ENCODE assay signal across 28 cellular contexts in the genomic region with DNA sequence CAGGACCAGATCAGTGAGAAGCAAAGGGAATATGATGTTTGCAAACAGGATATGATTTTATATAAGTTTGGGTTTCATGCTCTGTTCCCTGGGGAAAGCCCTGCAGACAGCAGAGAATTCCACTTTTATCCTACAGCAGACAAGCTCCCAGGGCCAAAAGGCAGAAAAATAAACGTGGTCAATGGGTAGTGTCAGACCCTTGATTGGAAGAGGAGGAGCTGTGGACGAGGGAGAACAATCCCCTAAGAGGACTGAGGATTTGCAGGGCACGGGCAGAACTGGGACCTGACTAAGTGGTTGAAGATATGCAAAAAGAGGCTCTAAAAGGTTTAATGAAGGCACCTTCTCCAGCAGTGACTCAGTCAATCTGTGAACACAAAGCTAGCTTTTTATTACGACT.
DNase-seq lines count a peak whose midpoint lies in the region; FAIRE-seq and TF ChIP-seq lines count a peak whose summit lies in the region.
"Had no signal": no experiment of that assay in that cellular context is flagged by ENCODE, and none has a peak within 500 bp of the region (broad histone marks: within the 10 kb centered on the region; RNA-seq: fewer than 3 reads in every experiment).

No MANE protein-coding gene starts in this region.

- no peak for FAIRE-seq in kidney (lab: Jason Lieb, UNC)
- FAIRE-seq: HTR-8/SVneo had no signal

- H3K9ac ChIP-seq in adipocyte (ENCODE audit: low read length) (no peak overlapping the region), smooth muscle cell (ENCODE audit: low read depth) (no peak overlapping the region), kidney (ENCODE audit: low read length in 2 of 2) (no peak overlapping the region)

- H3K4me1 Mint-ChIP-seq in HFFc6 (ENCODE audit: low read depth): peaks cover 55% of the 10 kb centered on the region
- H3K4me1 Mint-ChIP-seq: activated naive CD8-positive, alpha-beta T cell treated with anti-CD3 and anti-CD28 coated beads, Interleukin-2, amount 10 ng/mL, durations not matched to agents 7 days and 5 days; B cell; nephron had no signal

- no peak for TF ChIP-seq CTCF in HFFc6 (IDR thresholded peaks at IDR 0.05)
- no peak for TF ChIP-seq CTCF in smooth muscle cell (IDR thresholded peaks at IDR 0.05; ENCODE audit: borderline replicate concordance, insufficient read depth, poor library complexity, severe bottlenecking)
- TF ChIP-seq CTCF in kidney (IDR thresholded peaks at IDR 0.05; ENCODE audit: borderline replicate concordance, extremely low read depth, insufficient read depth): no peak

- peak overlapping the region; percentile 87 for H3K27ac Mint-ChIP-seq in HFFc6
- H3K27ac Mint-ChIP-seq: activated naive CD8-positive, alpha-beta T cell treated with anti-CD3 and anti-CD28 coated beads, Interleukin-2, amount 10 ng/mL, durations not matched to agents 7 days and 5 days; activated T-helper 2 cell treated with anti-CD3 and anti-CD28 coated beads, Interferon-gamma antibody, Interleukin-2, Interleukin-4, amounts not matched to agents 10 μg/mL and 5 μg/mL and 100 μg/mL, durations not matched to agents 14 hours and 24 hours and 36 hours; B cell; stimulated activated naive CD8-positive, alpha-beta T cell treated with anti-CD3 and anti-CD28 coated beads, Interleukin-15, Interleukin-2, amounts not matched to agents 100 ng/mL and 50 ng/mL, for 24 hours had no signal

- peak overlapping the region; percentile 12 for H3K4me3 ChIP-seq in adipocyte (ENCODE audit: low read length)
- no peak overlapping the region for H3K4me3 ChIP-seq in smooth muscle cell
- H3K4me3 ChIP-seq in kidney (ENCODE audit: low read length in 2 of 2): no peak overlapping the region
- H3K4me3 ChIP-seq: psoas muscle, skin epidermis, tibial nerve had no signal

- H3K79me2 ChIP-seq in smooth muscle cell (ENCODE audit: low read depth): no peaks in the 10 kb centered on the region

- no peak for DNase-seq in HFFc6
- DNase-seq in adipocyte (ENCODE audit: low read depth): no peak
- DNase-seq in iPS-NIHi7 (ENCODE audit: extremely low spot score): peak; percentile 22
- DNase-seq in smooth muscle cell (lab: John Stamatoyannopoulos, UW; ENCODE audit: unreplicated experiment): no peak
- DNase-seq in SKM-1 (lab: John Stamatoyannopoulos, UW; ENCODE audit: unreplicated experiment): no peak
- no peak for DNase-seq in caudate nucleus (lab: John Stamatoyannopoulos, UW)
- DNase-seq in kidney: no peak
- DNase-seq: activated CD4-positive, alpha-beta T cell treated with anti-CD3 and anti-CD28 coated beads, Interleukin-2, amount 50 U/mL, for 1 hour; activated naive CD8-positive, alpha-beta T cell treated with anti-CD3 and anti-CD28 coated beads, Interleukin-2, amount 10 ng/mL, durations not matched to agents 7 days and 5 days; COR-L47; DND-41; NCI-H1105 treated with DMSO at 0.1 percent for 48 hours; NCI-H2171 treated with DMSO at 0.1 percent for 48 hours; NCI-H69; psoas muscle; Right ventricle myocardium superior; stimulated activated CD4-positive, alpha-beta T cell treated with anti-CD3 and anti-CD28 coated beads, Interleukin-4, amount 100 ng/mL, for 1 hour; T-helper 2 cell had no signal

- no peaks in the 10 kb centered on the region for H3K36me3 Mint-ChIP-seq in HFFc6 (ENCODE audit: low read depth)
- H3K36me3 Mint-ChIP-seq: activated naive CD8-positive, alpha-beta T cell treated with anti-CD3 and anti-CD28 coated beads, Interleukin-2, amount 10 ng/mL, durations not matched to agents 7 days and 5 days; brain had no signal

- H4K20me1 ChIP-seq in smooth muscle cell (ENCODE audit: low read depth): no peaks in the 10 kb centered on the region

- 3% methylated on average over 4 of the region's 4 CpGs for WGBS in smooth muscle cell (ENCODE audit: low lambda C conversion rate)

- intact Hi-C loops in kidney (cut with DNase I): no loop called here

- H3K36me3 ChIP-seq in adipocyte (ENCODE audit: control insufficient read depth, insufficient read depth, low read length, severe bottlenecking) (no peaks in the 10 kb centered on the region), smooth muscle cell (ENCODE audit: low read depth) (no peaks in the 10 kb centered on the region), kidney (ENCODE audit: control insufficient read depth in 1 of 2, insufficient read depth in 2 of 2, low read length in 2 of 2) (no peaks in the 10 kb centered on the region)
- H3K36me3 ChIP-seq: tibial nerve had no signal

- H3K27me3 ChIP-seq in adipocyte (replicated peaks; ENCODE audit: control insufficient read depth, insufficient read depth, low read length): no peaks in the 10 kb centered on the region
- no peaks in the 10 kb centered on the region for H3K27me3 ChIP-seq in smooth muscle cell (ENCODE audit: low read depth)
- H3K27me3 ChIP-seq: foreskin keratinocyte, tibial nerve had no signal

- H3K27me3 Mint-ChIP-seq in HFFc6 (ENCODE audit: insufficient read depth): no peaks in the 10 kb centered on the region
- H3K27me3 Mint-ChIP-seq: activated naive CD8-positive, alpha-beta T cell treated with anti-CD3 and anti-CD28 coated beads, Interleukin-2, amount 10 ng/mL, durations not matched to agents 7 days and 5 days; B cell; stimulated activated naive CD8-positive, alpha-beta T cell treated with anti-CD3 and anti-CD28 coated beads, Interleukin-15, Interleukin-2, amounts not matched to agents 100 ng/mL and 50 ng/mL, for 24 hours had no signal

- H3K4me2 ChIP-seq in smooth muscle cell: peak overlapping the region; percentile 74

- H3K27ac ChIP-seq in smooth muscle cell (ENCODE audit: low read depth) (peak overlapping the region; percentile 64), caudate nucleus (ENCODE audit: low read depth, low read length) (no peak overlapping the region), kidney (ENCODE audit: low read depth in 2 of 2, low read length in 2 of 2) (no peak overlapping the region)
- H3K27ac ChIP-seq: foreskin keratinocyte, psoas muscle, tibial nerve, VCaP had no signal

- H3K9me3 ChIP-seq in adipocyte (ENCODE audit: control insufficient read depth, low read length): no peaks in the 10 kb centered on the region
- no peaks in the 10 kb centered on the region for H3K9me3 ChIP-seq in smooth muscle cell (replicated peaks; ENCODE audit: low read depth)
- no peaks in the 10 kb centered on the region for H3K9me3 ChIP-seq in kidney (ENCODE audit: control insufficient read depth in 1 of 2, low read length in 2 of 2)
- H3K9me3 ChIP-seq: psoas muscle, tibial nerve had no signal

- peaks cover 18% of the 10 kb centered on the region for H3F3A ChIP-seq in smooth muscle cell (ENCODE audit: low read depth)

- peak overlapping the region; percentile 75 for H3K4me3 Mint-ChIP-seq in HFFc6
- H3K4me3 Mint-ChIP-seq: activated naive CD8-positive, alpha-beta T cell treated with anti-CD3 and anti-CD28 coated beads, Interleukin-2, amount 10 ng/mL, durations not matched to agents 7 days and 5 days; B cell; brain; nephron; stimulated activated naive CD8-positive, alpha-beta T cell treated with anti-CD3 and anti-CD28 coated beads, Interleukin-15, Interleukin-2, amounts not matched to agents 100 ng/mL and 50 ng/mL, for 24 hours had no signal

- no peak overlapping the region for H2AFZ ChIP-seq in smooth muscle cell (ENCODE audit: low read depth)

- no peaks in the 10 kb centered on the region for H3K9me3 Mint-ChIP-seq in HFFc6
- H3K9me3 Mint-ChIP-seq: activated T-helper 2 cell treated with anti-CD3 and anti-CD28 coated beads, Interferon-gamma antibody, Interleukin-2, Interleukin-4, amounts not matched to agents 10 μg/mL and 5 μg/mL and 100 μg/mL, durations not matched to agents 14 hours and 24 hours and 36 hours; nephron; stimulated activated naive CD8-positive, alpha-beta T cell treated with anti-CD3 and anti-CD28 coated beads, Interleukin-15, Interleukin-2, amounts not matched to agents 100 ng/mL and 50 ng/mL, for 24 hours had no signal

- H3K4me1 ChIP-seq in adipocyte (ENCODE audit: control insufficient read depth, insufficient read depth, low read length) (peaks cover 43% of the 10 kb centered on the region), smooth muscle cell (ENCODE audit: low read depth) (peaks cover 14% of the 10 kb centered on the region), kidney (ENCODE audit: control insufficient read depth in 1 of 2, insufficient read depth in 1 of 2, low read depth in 1 of 2, low read length in 2 of 2) (no peaks in the 10 kb centered on the region)
- H3K4me1 ChIP-seq: psoas muscle, tibial nerve had no signal
